Comparison of ENCODE assay signal across 22 cellular contexts in the genomic region with DNA sequence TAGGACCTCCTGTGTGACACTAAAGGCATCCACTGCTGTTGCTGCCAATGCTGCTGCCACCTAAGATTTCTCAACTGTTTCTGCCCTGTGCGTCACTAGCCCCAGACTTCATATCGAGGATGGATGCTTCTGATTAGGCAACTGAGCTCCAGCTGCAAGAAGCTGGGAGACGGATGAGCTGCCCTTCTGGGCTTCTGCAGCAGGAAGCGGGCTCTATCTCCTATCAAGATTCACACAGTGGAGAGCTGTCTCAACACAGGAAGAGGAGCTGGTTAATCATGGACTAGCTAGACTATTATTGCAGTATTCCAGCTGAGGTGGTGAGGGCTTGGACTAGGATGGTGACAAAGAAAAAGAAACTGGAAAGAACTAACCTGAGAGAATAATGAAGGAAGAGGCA. TPM values are rescaled to one million over a fixed set of nuclear protein-coding genes. Genes with fewer than 3 reads are reported as not detected.
A peak's percentile ranks its signal among the peaks of the same experiment; 100 is the strongest.
DNase-seq lines count a peak whose midpoint lies in the region; ATAC-seq and TF ChIP-seq lines count a peak whose summit lies in the region.
"Had no signal": no experiment of that assay in that cellular context is flagged by ENCODE, and none has a peak within 500 bp of the region (broad histone marks: within the 10 kb centered on the region; RNA-seq: fewer than 3 reads in every experiment).

No MANE protein-coding gene starts in this region.

- no peak overlapping the region for H3K4me2 ChIP-seq in neural progenitor cell

- DNase-seq in AG10803 (ENCODE audit: low read depth), result peak; percentile 2
- DNase-seq in NCI-H146 treated with DMSO at 0.1 percent for 48 hours (lab: John Stamatoyannopoulos, UW; ENCODE audit: unreplicated experiment), result peak; percentile 7
- peak; percentile 11 to 44 for DNase-seq in cardiac fibroblast (ENCODE audit: low read depth in 2 of 2)
- no peak for DNase-seq in lower lobe of right lung
- DNase-seq in cardiac septum (ENCODE audit: low spot score), result no peak
- no peak for DNase-seq in SW 1271 (lab: John Stamatoyannopoulos, UW)
- no peak for DNase-seq in neural progenitor cell (ENCODE audit: low spot score)
- DNase-seq: activated CD4-positive, CD25-positive, alpha-beta regulatory T cell; activated CD8-positive, alpha-beta T cell treated with anti-CD3 and anti-CD28 coated beads, Interleukin-2, amount 10 ng/mL, durations not matched to agents 7 days and 5 days; activated naive CD4-positive, alpha-beta T cell treated with anti-CD3 and anti-CD28 coated beads for 36 hours; activated T-cell treated with anti-CD3 and anti-CD28 coated beads, Interleukin-2, amount 50 U/mL, for 4 hours; CD4-positive, CD25-positive, alpha-beta regulatory T cell; KG1; kidney; NCI-H524 treated with DMSO at 0.1 percent for 48 hours; PC-3; psoas muscle; SJCRH30; spleen; stimulated activated CD8-positive, alpha-beta memory T cell treated with anti-CD3 and anti-CD28 coated beads, Interleukin-4, amount 100 ng/mL, for 48 hours had no signal

- ATAC-seq in lower lobe of right lung (peak; percentile 29 to 43), GM21447 (IDR thresholded peaks at IDR 0.05; ENCODE audit: unreplicated experiment) (no peak)
- ATAC-seq: activated CD8-positive, alpha-beta T cell treated with anti-CD3 and anti-CD28 coated beads, Interleukin-2, amount 10 ng/mL, durations not matched to agents 7 days and 5 days; activated T-cell treated with anti-CD3 and anti-CD28 coated beads, Interleukin-2, amount 50 U/mL, for 4 hours; PC-3; psoas muscle had no signal

- H3K27me3 ChIP-seq in lower lobe of right lung (ENCODE audit: low read depth) (no peaks in the 10 kb centered on the region), neural progenitor cell (no peaks in the 10 kb centered on the region)
- H3K27me3 ChIP-seq: SJCRH30, spleen had no signal

- no peaks in the 10 kb centered on the region for H3K36me3 ChIP-seq in lower lobe of right lung
- H3K36me3 ChIP-seq in neural progenitor cell, result no peaks in the 10 kb centered on the region
- H3K36me3 ChIP-seq: SJCRH30, spleen had no signal

- H3K9me3 ChIP-seq in lower lobe of right lung (no peaks in the 10 kb centered on the region), neural progenitor cell (ENCODE audit: low read depth) (no peaks in the 10 kb centered on the region)
- H3K9me3 ChIP-seq: psoas muscle, SJCRH30, spleen had no signal

- H3K4me1 ChIP-seq in lower lobe of right lung, result no peaks in the 10 kb centered on the region
- peaks cover 22% of the 10 kb centered on the region for H3K4me1 ChIP-seq in neural progenitor cell
- H3K4me1 ChIP-seq: psoas muscle, SJCRH30, spleen had no signal

- H3K27ac ChIP-seq in lower lobe of right lung (no peak overlapping the region), neural progenitor cell (no peak overlapping the region)
- H3K27ac ChIP-seq: psoas muscle, SJCRH30, spleen had no signal

- H3K9ac ChIP-seq in neural progenitor cell, result no peak overlapping the region

- H3K27ac Mint-ChIP-seq in neural progenitor cell, result no peak overlapping the region
- H3K27ac Mint-ChIP-seq: activated CD8-positive, alpha-beta T cell treated with anti-CD3 and anti-CD28 coated beads, Interleukin-2, amount 10 ng/mL, durations not matched to agents 7 days and 5 days; activated naive CD4-positive, alpha-beta T cell treated with anti-CD3 and anti-CD28 coated beads for 36 hours; CD4-positive, CD25-positive, alpha-beta regulatory T cell; T-helper 1 cell treated with Interleukin-12 subunit alpha and Interleukin-12 subunit beta and Interleukin-4 antibody, amounts not matched to agents 30 μg/mL and 1 μg/mL, for 36 hours had no signal

- no peaks in the 10 kb centered on the region for H4K20me1 ChIP-seq in neural progenitor cell (ENCODE audit: low read depth)

- peaks cover 17% of the 10 kb centered on the region for H3K4me1 Mint-ChIP-seq in neural progenitor cell
- H3K4me1 Mint-ChIP-seq: CD4-positive, CD25-positive, alpha-beta regulatory T cell had no signal

- peaks cover 15% of the 10 kb centered on the region for H3F3A ChIP-seq in neural progenitor cell (ENCODE audit: low read depth)

- H3K27me3 Mint-ChIP-seq in neural progenitor cell (ENCODE audit: insufficient read depth, low read depth), result no peaks in the 10 kb centered on the region
- H3K27me3 Mint-ChIP-seq: CD4-positive, CD25-positive, alpha-beta regulatory T cell had no signal

- no peaks in the 10 kb centered on the region for H3K79me2 ChIP-seq in neural progenitor cell (ENCODE audit: low read depth)

- TF ChIP-seq CTCF in AG10803 (conservative IDR thresholded peaks at IDR 0.05; ENCODE audit: low read length) (no peak), cardiac fibroblast (IDR thresholded peaks at IDR 0.05; ENCODE audit: low read depth, low read length) (no peak), lower lobe of right lung (IDR thresholded peaks at IDR 0.05) (no peak), neural progenitor cell (IDR thresholded peaks at IDR 0.05) (no peak)

- H3K4me3 ChIP-seq in AG10803 (ENCODE audit: low read length) (no peak overlapping the region), cardiac fibroblast (replicated peaks in 1 of 2; ENCODE audit: low read depth in 2 of 2, low read length in 2 of 2) (no peak overlapping the region), lower lobe of right lung (no peak overlapping the region), neural progenitor cell (no peak overlapping the region)
- H3K4me3 ChIP-seq: psoas muscle, SJCRH30, spleen had no signal

- no peak overlapping the region for H2AFZ ChIP-seq in neural progenitor cell (replicated peaks)

- intact Hi-C loops in lower lobe of right lung (cut with DNase I), result no loop called here
- intact Hi-C loops in cardiac septum (cut with DNase I), result no loop called here

- H3K9me3 Mint-ChIP-seq in neural progenitor cell, result no peaks in the 10 kb centered on the region
- H3K9me3 Mint-ChIP-seq: activated naive CD4-positive, alpha-beta T cell treated with anti-CD3 and anti-CD28 coated beads for 36 hours; activated T-cell treated with anti-CD3 and anti-CD28 coated beads, Interleukin-2, amount 50 U/mL, for 4 hours; T-helper 1 cell treated with Interleukin-12 subunit alpha and Interleukin-12 subunit beta and Interleukin-4 antibody, amounts not matched to agents 30 μg/mL and 1 μg/mL, for 36 hours had no signal

- H3K36me3 Mint-ChIP-seq in neural progenitor cell, result no peaks in the 10 kb centered on the region
- H3K36me3 Mint-ChIP-seq: CD4-positive, CD25-positive, alpha-beta regulatory T cell had no signal

- H3K4me3 Mint-ChIP-seq in neural progenitor cell, result no peak overlapping the region
- H3K4me3 Mint-ChIP-seq: activated CD8-positive, alpha-beta T cell treated with anti-CD3 and anti-CD28 coated beads, Interleukin-2, amount 10 ng/mL, durations not matched to agents 7 days and 5 days; activated naive CD4-positive, alpha-beta T cell treated with anti-CD3 and anti-CD28 coated beads for 36 hours; activated T-cell treated with anti-CD3 and anti-CD28 coated beads, Interleukin-2, amount 50 U/mL, for 4 hours; CD4-positive, CD25-positive, alpha-beta regulatory T cell; T-helper 1 cell treated with Interleukin-12 subunit alpha and Interleukin-12 subunit beta and Interleukin-4 antibody, amounts not matched to agents 30 μg/mL and 1 μg/mL, for 36 hours had no signal

RNA-seq across cellular contexts. Expression of a gene that starts 59.2 kb away (rescaled TPM):
- total RNA-seq in lower lobe of right lung, result 22.2 TPM
- 3.4 TPM for total RNA-seq in cardiac septum
- 23.4 and 27.2 TPM in 2 replicates for total RNA-seq in neural progenitor cell (ENCODE audit: low replicate concordance)

Comparison
In these comparisons a context has a peak if more than half of its experiments do, and no peak if none do; other contexts are left out.
1. DNase-seq: peak in AG10803 (single experiment), NCI-H146 treated with DMSO at 0.1 percent for 48 hours (single experiment) and cardiac fibroblast (2 of 2); none in lower lobe of right lung (single experiment), cardiac septum (single experiment), SW 1271 (0 of 2) and neural progenitor cell (single experiment).